17 cellular contexts compared by ENCODE assay signal in genomic region chr6:155388546-155388945, GRCh38.
"Had no signal": no experiment of that assay in that cellular context is flagged by ENCODE, and none has a peak within 500 bp of the region (broad histone marks: within the 10 kb centered on the region; RNA-seq: fewer than 3 reads in every experiment).

No MANE protein-coding gene starts in this region.

- DNase-seq: activated CD4-positive, alpha-beta T cell treated with anti-CD3 and anti-CD28 coated beads, Interleukin-2, amount 50 U/mL, for 48 hours; activated naive CD4-positive, alpha-beta T cell treated with Interleukin-2 at 50 U/mL for 16 hours; endodermal cell; head of caudate nucleus; immature natural killer cell; left lung; mammary epithelial cell; naive thymus-derived CD4-positive, alpha-beta T cell; retina; stimulated activated CD4-positive, alpha-beta T cell treated with anti-CD3 and anti-CD28 coated beads, Interleukin-12 subunit alpha, Interleukin-12 subunit beta, amount 100 ng/mL, for 4 hours; stimulated activated CD4-positive, alpha-beta T cell treated with anti-CD3 and anti-CD28 coated beads, Interleukin-2, amount 100 ng/mL, for 24 hours; T1000; upper lobe of right lung; WERI-Rb-1 had no signal

- ATAC-seq: activated T-helper 17 cell treated with anti-CD3 and anti-CD28 coated beads, Interleukin-2, amount 50 U/mL, for 72 hours; left lung; naive thymus-derived CD4-positive, alpha-beta T cell; upper lobe of right lung had no signal

- H3K27ac ChIP-seq: left lung, thoracic aorta, upper lobe of right lung, WERI-Rb-1 had no signal

- H3K36me3 ChIP-seq: left lung, thoracic aorta, upper lobe of right lung, WERI-Rb-1 had no signal

- H3K4me3 ChIP-seq: left lung, thoracic aorta, upper lobe of right lung had no signal

- FAIRE-seq: bronchial epithelial cell had no signal

- H3K4me3 Mint-ChIP-seq: activated T-helper 17 cell treated with anti-CD3 and anti-CD28 coated beads, Interleukin-2, amount 50 U/mL, for 72 hours; endodermal cell; naive thymus-derived CD4-positive, alpha-beta T cell had no signal

- H3K27ac Mint-ChIP-seq: activated T-helper 17 cell treated with anti-CD3 and anti-CD28 coated beads, Interleukin-2, amount 50 U/mL, for 72 hours; endodermal cell; immature natural killer cell had no signal

- H3K9me3 Mint-ChIP-seq: activated T-helper 17 cell treated with anti-CD3 and anti-CD28 coated beads, Interleukin-2, amount 50 U/mL, for 72 hours; endodermal cell had no signal

- H3K4me1 ChIP-seq: left lung, upper lobe of right lung had no signal

- H3K4me1 Mint-ChIP-seq: endodermal cell; naive thymus-derived CD4-positive, alpha-beta T cell had no signal

- H3K9me3 ChIP-seq: left lung, thoracic aorta, upper lobe of right lung had no signal

- H3K27me3 ChIP-seq: left lung, upper lobe of right lung had no signal
